In genomic region chr16:8887952-8888560, GRCh38 we compare ENCODE assay signal across 11 cellular contexts. TPM values are rescaled to one million over a fixed set of nuclear protein-coding genes. Genes with fewer than 3 reads are reported as not detected.
DNase-seq lines count a peak whose midpoint lies in the region; TF ChIP-seq lines count a peak whose summit lies in the region.
"Had no signal": no experiment of that assay in that cellular context is flagged by ENCODE, and none has a peak within 500 bp of the region (broad histone marks: within the 10 kb centered on the region; RNA-seq: fewer than 3 reads in every experiment).

No MANE protein-coding gene starts in this region.

- H3K27me3 ChIP-seq in SK-N-SH (ENCODE audit: insufficient read depth): no peaks in the 10 kb centered on the region
- H3K27me3 ChIP-seq: Peyer's patch had no signal

- H3K9me3 Mint-ChIP-seq in progenitor cell of endocrine pancreas (ENCODE audit: low read depth): no peaks in the 10 kb centered on the region

- intact Hi-C loops in head of caudate nucleus (cut with DNase I): no loop called here

- H3K27ac ChIP-seq in SK-N-SH (ENCODE audit: low read depth in 2 of 2, low read length in 1 of 2): peak overlapping the region in 1 of 2 experiments; percentile 80; a peak in 2 of 4 replicates
- H3K27ac ChIP-seq: KMS-11, Peyer's patch had no signal

- CTCF ChIA-PET in SK-N-SH (lab: Yijun Ruan, JAX): interaction anchor here (0.6 to 2.5 kb wide), 13 partner anchors 8 to 350 kb away, joined by 3 to 15 read pairs (median 4); no protein-coding TSS in a partner anchor

- H3K9me3 ChIP-seq in SK-N-SH: no peaks in the 10 kb centered on the region
- H3K9me3 ChIP-seq: Peyer's patch had no signal

- peaks cover 16% of the 10 kb centered on the region for H3K36me3 Mint-ChIP-seq in progenitor cell of endocrine pancreas (ENCODE audit: insufficient read depth)

- no peak for TF ChIP-seq CTCF in SK-N-SH (IDR thresholded peaks at IDR 0.05)
- TF ChIP-seq CTCF in progenitor cell of endocrine pancreas (IDR thresholded peaks at IDR 0.05; ENCODE audit: unreplicated experiment): no peak

- peak overlapping the region; percentile 74 for H3K27ac Mint-ChIP-seq in progenitor cell of endocrine pancreas

- H3K79me2 ChIP-seq in SK-N-SH (ENCODE audit: insufficient read depth): no peaks in the 10 kb centered on the region

- no peaks in the 10 kb centered on the region for H3K9me2 ChIP-seq in SK-N-SH

- peak; percentile 46 for DNase-seq in Caki2 (ENCODE audit: low read depth)
- DNase-seq in SK-N-SH: peak; percentile 81
- DNase-seq in head of caudate nucleus: peak in 41 of 42 donors; percentile 48 to 91 (median 79)
- DNase-seq in progenitor cell of endocrine pancreas (ENCODE audit: low spot score, unreplicated experiment): no peak
- no peak for DNase-seq in T-helper 2 cell
- DNase-seq in DMS114 treated with DMSO at 0.1 percent for 48 hours (lab: John Stamatoyannopoulos, UW; ENCODE audit: unreplicated experiment): no peak
- DNase-seq in stimulated activated CD4-positive, alpha-beta T cell treated with anti-CD3 and anti-CD28 coated beads, Interleukin-4, amount 100 ng/mL, for 24 hours: no peak
- no peak for DNase-seq in effector CD4-positive, alpha-beta T cell

- no peak overlapping the region for H3K4me2 ChIP-seq in SK-N-SH
- H3K4me2 ChIP-seq: KMS-11 had no signal

- H3K36me3 ChIP-seq in SK-N-SH (replicated peaks in 1 of 2; ENCODE audit: control insufficient read depth in 1 of 2, insufficient read depth in 2 of 2, low read length in 1 of 2): peaks cover 7 to 34% of the 10 kb centered on the region in 2 experiments

- H2AFZ ChIP-seq in SK-N-SH (ENCODE audit: low read depth): no peak overlapping the region

- H4K20me1 ChIP-seq in SK-N-SH (ENCODE audit: insufficient read depth): 0 out of 2 replicates have a peak, but pooled peaks cover 12% of the 10 kb centered on the region

- H3K27me3 Mint-ChIP-seq in progenitor cell of endocrine pancreas: no peaks in the 10 kb centered on the region

- POLR2A ChIA-PET in SK-N-SH (lab: Yijun Ruan, JAX): interaction anchor here (0.6 to 1.3 kb wide), 2 partner anchors 9 to 48 kb away, joined by 4 read pairs; no protein-coding TSS in a partner anchor

- in situ Hi-C loops in Caki2 (cut with HindIII; ENCODE audit: low pct_unique_long_range_greater_than_20kb, low sequenced_read_pairs): no loop called here

- no peak overlapping the region for H3K4me3 ChIP-seq in SK-N-SH (ENCODE audit: low read depth in 2 of 2, low read length in 1 of 2)
- H3K4me3 ChIP-seq: Peyer's patch had no signal

- TF ChIP-seq RAD21 in SK-N-SH (IDR thresholded peaks at IDR 0.05; ENCODE audit: low read length): no peak

- peaks cover 10% of the 10 kb centered on the region for H3K4me1 Mint-ChIP-seq in progenitor cell of endocrine pancreas (ENCODE audit: low read depth)

- H3K4me3 Mint-ChIP-seq in progenitor cell of endocrine pancreas (ENCODE audit: low read depth): no peak overlapping the region

- H3K9ac ChIP-seq in SK-N-SH: no peak overlapping the region
- H3K9ac ChIP-seq: KMS-11 had no signal

- H3F3A ChIP-seq in SK-N-SH (replicated peaks; ENCODE audit: insufficient read depth): peaks cover 6% of the 10 kb centered on the region

- WGBS in SK-N-SH (ENCODE audit: low lambda C conversion rate): 81% methylated on average over 9 of the region's 16 CpGs

- no peak for TF ChIP-seq EP300 in SK-N-SH (IDR thresholded peaks at IDR 0.05; ENCODE audit: borderline replicate concordance in 1 of 2, low read depth in 1 of 2, low read length in 1 of 2)

- peaks cover 9 to 32% of the 10 kb centered on the region in 2 experiments; a peak in 2 of 4 replicates for H3K4me1 ChIP-seq in SK-N-SH (ENCODE audit: control insufficient read depth in 1 of 2, insufficient read depth in 2 of 2, low read depth in 1 of 2, low read length in 1 of 2)

TF ChIP-seq in SK-N-SH, 30 proteins besides CTCF, POLR2A, EP300 and RAD21:
- TF ChIP-seq NFIC (IDR thresholded peaks at IDR 0.05; ENCODE audit: borderline replicate concordance) (peak; percentile 69), MXI1 (IDR thresholded peaks at IDR 0.05; ENCODE audit: low read depth, low read length) (peak; percentile 53; the same call in 1 of the 2 replicates), MEF2A (IDR thresholded peaks at IDR 0.05; ENCODE audit: borderline replicate concordance, low read depth) (no peak)

RNA-seq across cellular contexts. Expression of gene LITAFD, which starts 5.9 kb away (rescaled TPM):
- not detected in 2 replicates for total RNA-seq in Caki2 (2014; rRNA removed; shearing (Covaris generic); ENCODE audit: low replicate concordance)
- polyA plus RNA-seq in SK-N-SH (2012; rRNA removed): not detected in 2 replicates
- polyA plus RNA-seq in SK-N-SH (2012; cell fraction: cytosol; rRNA removed): not detected in 2 replicates
- not detected in 2 replicates for polyA plus RNA-seq in SK-N-SH (2012; cell fraction: nucleus; rRNA removed)
- not detected in 2 replicates for total RNA-seq in progenitor cell of endocrine pancreas
- total RNA-seq: lower leg skin, Peyer's patch had no signal

RNA-seq across cellular contexts. Expression of gene CARHSP1, which starts 19.2 kb away (rescaled TPM):
- total RNA-seq in Caki2 (2014; rRNA removed; shearing (Covaris generic); ENCODE audit: low replicate concordance): 293 and 367 TPM in 2 replicates
- 60.6 and 93.6 TPM in 2 replicates for polyA plus RNA-seq in SK-N-SH (2012; rRNA removed)
- polyA plus RNA-seq in SK-N-SH (2012; cell fraction: cytosol; rRNA removed): 41.7 and 53.3 TPM in 2 replicates
- 56.6 and 82.5 TPM in 2 replicates for polyA plus RNA-seq in SK-N-SH (2012; cell fraction: nucleus; rRNA removed)
- 117 and 122 TPM in 2 replicates for total RNA-seq in progenitor cell of endocrine pancreas

Comparison
In these comparisons a context has a peak if more than half of its experiments do, and no peak if none do; other contexts are left out.
1. DNase-seq: peak in Caki2 (single experiment), SK-N-SH (single experiment) and head of caudate nucleus (41 of 42); none in progenitor cell of endocrine pancreas (single experiment), T-helper 2 cell (0 of 5), DMS114 treated with DMSO at 0.1 percent for 48 hours (single experiment), stimulated activated CD4-positive, alpha-beta T cell treated with anti-CD3 and anti-CD28 coated beads, Interleukin-4, amount 100 ng/mL, for 24 hours (single experiment) and effector CD4-positive, alpha-beta T cell (single experiment).